9 cellular contexts compared by ENCODE assay signal in genomic region chr10:101293007-101293723, GRCh38.
DNase-seq lines count a peak whose midpoint lies in the region; ATAC-seq and TF ChIP-seq lines count a peak whose summit lies in the region.
"Had no signal": no experiment of that assay in that cellular context is flagged by ENCODE, and none has a peak within 500 bp of the region (broad histone marks: within the 10 kb centered on the region; RNA-seq: fewer than 3 reads in every experiment).

No MANE protein-coding gene starts in this region.

- TF ChIP-seq POLR2A in breast epithelium (IDR thresholded peaks at IDR 0.05): no peak

- peaks cover 94% of the 10 kb centered on the region for H3K27me3 Mint-ChIP-seq in stimulated activated naive CD8-positive, alpha-beta T cell treated with anti-CD3 and anti-CD28 coated beads, Interleukin-15, amount 100 ng/mL, for 72 hours

- H3K36me3 ChIP-seq in breast epithelium: no peaks in the 10 kb centered on the region

- H3K4me1 Mint-ChIP-seq in stimulated activated naive CD8-positive, alpha-beta T cell treated with anti-CD3 and anti-CD28 coated beads, Interleukin-15, amount 100 ng/mL, for 72 hours: peaks cover 28% of the 10 kb centered on the region

- no peak for DNase-seq in stimulated activated naive CD8-positive, alpha-beta T cell treated with anti-CD3 and anti-CD28 coated beads, Interleukin-15, amount 100 ng/mL, for 72 hours
- no peak for DNase-seq in stimulated activated naive CD8-positive, alpha-beta T cell treated with anti-CD3 and anti-CD28 coated beads, Interleukin-15, Interleukin-2, amounts not matched to agents 100 U/mL and 50 U/mL, for 24 hours
- DNase-seq in breast epithelium (ENCODE audit: low spot score in 2 of 2) (no peak), medulla oblongata (ENCODE audit: extremely low spot score) (peak; percentile 25), NCI-H146 (lab: John Stamatoyannopoulos, UW) (no peak), DMS53 treated with DMSO at 0.1 percent for 48 hours (lab: John Stamatoyannopoulos, UW; ENCODE audit: unreplicated experiment) (no peak), left colon (no peak)

- ATAC-seq in stimulated activated naive CD8-positive, alpha-beta T cell treated with anti-CD3 and anti-CD28 coated beads, Interleukin-15, amount 100 ng/mL, for 72 hours: peak; percentile 16
- no peak for ATAC-seq in stimulated activated naive CD8-positive, alpha-beta T cell treated with anti-CD3 and anti-CD28 coated beads, Interleukin-15, Interleukin-2, amounts not matched to agents 100 U/mL and 50 U/mL, for 24 hours
- ATAC-seq in left colon (no peak), HG03460 (IDR thresholded peaks at IDR 0.05; ENCODE audit: unreplicated experiment) (no peak)

- no peaks in the 10 kb centered on the region for H3K9me3 Mint-ChIP-seq in stimulated activated naive CD8-positive, alpha-beta T cell treated with anti-CD3 and anti-CD28 coated beads, Interleukin-15, amount 100 ng/mL, for 72 hours

- no peak overlapping the region for H3K27ac ChIP-seq in breast epithelium
- H3K27ac ChIP-seq: C4-2B had no signal

- peak overlapping the region; percentile 86 to 95 for H3K4me3 Mint-ChIP-seq in stimulated activated naive CD8-positive, alpha-beta T cell treated with anti-CD3 and anti-CD28 coated beads, Interleukin-15, amount 100 ng/mL, for 72 hours

- peaks cover 2 to 27% of the 10 kb centered on the region in 2 donors for H3K27me3 ChIP-seq in breast epithelium

- TF ChIP-seq CTCF in breast epithelium (IDR thresholded peaks at IDR 0.05): no peak

- no peaks in the 10 kb centered on the region for H3K9me3 ChIP-seq in breast epithelium

- H3K4me1 ChIP-seq in breast epithelium: peaks cover 0 to 9% of the 10 kb centered on the region in 2 donors

- no peak overlapping the region for H3K27ac Mint-ChIP-seq in stimulated activated naive CD8-positive, alpha-beta T cell treated with anti-CD3 and anti-CD28 coated beads, Interleukin-15, amount 100 ng/mL, for 72 hours

- intact Hi-C loops in breast epithelium (cut with DNase I; ENCODE audit: low total_unique reads): no loop called here
- intact Hi-C loops in left colon (cut with DNase I, micrococcal nuclease): no loop called here

- H3K4me3 ChIP-seq in breast epithelium: peak overlapping the region in 2 of 3 donors; percentile 61 to 86
